Comparison of ENCODE assay signal across 24 cellular contexts in genomic region chr14:89667983-89668382, GRCh38.
DNase-seq lines count a peak whose midpoint lies in the region; ATAC-seq and TF ChIP-seq lines count a peak whose summit lies in the region.
"Had no signal": no experiment of that assay in that cellular context is flagged by ENCODE, and none has a peak within 500 bp of the region (broad histone marks: within the 10 kb centered on the region; RNA-seq: fewer than 3 reads in every experiment).

No MANE protein-coding gene starts in this region.

- H3K4me3 Mint-ChIP-seq in activated naive CD4-positive, alpha-beta T cell treated with anti-CD3 and anti-CD28 coated beads, Interleukin-2, amount 50 U/mL, for 24 hours: no peak overlapping the region
- no peak overlapping the region for H3K4me3 Mint-ChIP-seq in nephron
- H3K4me3 Mint-ChIP-seq: activated B cell treated with CpG ODN at 0.5 μM for 24 hours; CD8-positive, alpha-beta memory T cell; central memory CD8-positive, alpha-beta T cell; IgD-negative memory B cell had no signal

- H3K4me1 Mint-ChIP-seq in activated naive CD4-positive, alpha-beta T cell treated with anti-CD3 and anti-CD28 coated beads, Interleukin-2, amount 50 U/mL, for 24 hours: peaks cover 29% of the 10 kb centered on the region
- H3K4me1 Mint-ChIP-seq in nephron: peaks cover 25% of the 10 kb centered on the region

- H3K36me3 Mint-ChIP-seq in activated naive CD4-positive, alpha-beta T cell treated with anti-CD3 and anti-CD28 coated beads, Interleukin-2, amount 50 U/mL, for 24 hours: peaks cover 6% of the 10 kb centered on the region
- H3K36me3 Mint-ChIP-seq in nephron (ENCODE audit: low read depth): peaks cover 5% of the 10 kb centered on the region
- H3K36me3 Mint-ChIP-seq: IgD-negative memory B cell had no signal

- TF ChIP-seq CTCF in fibroblast of pulmonary artery (IDR thresholded peaks at IDR 0.05; ENCODE audit: low read length, missing control alignments) (no peak), nephron (IDR thresholded peaks at IDR 0.05; ENCODE audit: unreplicated experiment in 3 of 3) (no peak)

- ATAC-seq in GM19328 (IDR thresholded peaks at IDR 0.05; ENCODE audit: unreplicated experiment) (no peak), GM18870 (IDR thresholded peaks at IDR 0.05; ENCODE audit: unreplicated experiment) (no peak)
- ATAC-seq: gastrocnemius medialis had no signal

- no peaks in the 10 kb centered on the region for H3K27me3 Mint-ChIP-seq in activated naive CD4-positive, alpha-beta T cell treated with anti-CD3 and anti-CD28 coated beads, Interleukin-2, amount 50 U/mL, for 24 hours
- H3K27me3 Mint-ChIP-seq in nephron (ENCODE audit: low read depth): no peaks in the 10 kb centered on the region
- H3K27me3 Mint-ChIP-seq: activated B cell treated with CpG ODN at 0.5 μM for 24 hours; CD8-positive, alpha-beta memory T cell; central memory CD8-positive, alpha-beta T cell; IgD-negative memory B cell had no signal

- peak overlapping the region; percentile 47 for H3K27ac Mint-ChIP-seq in activated naive CD4-positive, alpha-beta T cell treated with anti-CD3 and anti-CD28 coated beads, Interleukin-2, amount 50 U/mL, for 24 hours
- peak overlapping the region; percentile 49 to 87 (median 74) for H3K27ac Mint-ChIP-seq in nephron
- H3K27ac Mint-ChIP-seq: activated B cell treated with CpG ODN at 0.5 μM for 24 hours; CD8-positive, alpha-beta memory T cell; IgD-negative memory B cell had no signal

- DNase-seq in activated naive CD4-positive, alpha-beta T cell treated with anti-CD3 and anti-CD28 coated beads, Interleukin-2, amount 50 U/mL, for 16 hours: no peak
- DNase-seq in SK-N-DZ (ENCODE audit: low spot score) (peak; percentile 16), fibroblast of pulmonary artery (ENCODE audit: low read depth) (peak; percentile 17)
- no peak for DNase-seq in activated CD8-positive, alpha-beta memory T cell treated with anti-CD3 and anti-CD28 coated beads, Interleukin-2, amount 50 U/mL, for 4 hours
- DNase-seq: 8988T; activated B cell treated with CpG ODN at 0.5 μM for 24 hours; activated CD4-positive, alpha-beta T cell treated with anti-CD3 and anti-CD28 coated beads, Interleukin-2, amount 50 U/mL, for 48 hours; activated gamma-delta T cell treated with Interleukin-2 at 50 U/mL for 16 hours; AML-193; amygdala; CD8-positive, alpha-beta memory T cell; DMS53; gastrocnemius medialis; NCI-H1417; NCI-H510A; T-helper 9 cell; upper lobe of left lung had no signal

- peaks cover 6% of the 10 kb centered on the region for H3K9me3 Mint-ChIP-seq in activated naive CD4-positive, alpha-beta T cell treated with anti-CD3 and anti-CD28 coated beads, Interleukin-2, amount 50 U/mL, for 24 hours
- H3K9me3 Mint-ChIP-seq in nephron: peaks cover 18% of the 10 kb centered on the region

- no peak overlapping the region for H3K4me3 ChIP-seq in fibroblast of pulmonary artery (replicated peaks; ENCODE audit: low read depth, low read length)
- H3K4me3 ChIP-seq: gastrocnemius medialis, SK-N-MC, upper lobe of left lung had no signal

Comparison
In these comparisons a context has a peak if more than half of its experiments do, and no peak if none do; other contexts are left out.
1. DNase-seq: peak in SK-N-DZ (single experiment) and fibroblast of pulmonary artery (single experiment); none in activated naive CD4-positive, alpha-beta T cell treated with anti-CD3 and anti-CD28 coated beads, Interleukin-2, amount 50 U/mL, for 16 hours (single experiment) and activated CD8-positive, alpha-beta memory T cell treated with anti-CD3 and anti-CD28 coated beads, Interleukin-2, amount 50 U/mL, for 4 hours (single experiment).